21 cellular contexts compared by ENCODE assay signal in genomic region chr2:216679658-216680024, GRCh38. TPM values are rescaled to one million over a fixed set of nuclear protein-coding genes. Genes with fewer than 3 reads are reported as not detected.
A peak's percentile ranks its signal among the peaks of the same experiment; 100 is the strongest.
DNase-seq lines count a peak whose midpoint lies in the region; ATAC-seq, FAIRE-seq and TF ChIP-seq lines count a peak whose summit lies in the region.
"Had no signal": no experiment of that assay in that cellular context is flagged by ENCODE, and none has a peak within 500 bp of the region (broad histone marks: within the 10 kb centered on the region; RNA-seq: fewer than 3 reads in every experiment).

No MANE protein-coding gene starts in this region.

- intact Hi-C loops in K562 (cut with micrococcal nuclease) (loop anchor here (5.0 kb wide), 3 partner anchors 488 to 1033 kb away; no protein-coding TSS in a partner anchor), heart right ventricle (cut with DNase I) (loop anchor here in 8 of 10 donors (5.0 to 10.0 kb wide), 8 partner anchors 485 to 1078 kb away; no protein-coding TSS in a partner anchor)

- 0 out of 3 replicates have a peak, but pooled peaks have one; percentile 16 for ATAC-seq in K562
- ATAC-seq in heart right ventricle, result peak; percentile 75 to 90 (median 86)
- no peak for ATAC-seq in GM21526 (IDR thresholded peaks at IDR 0.05; ENCODE audit: low FRiP score, unreplicated experiment)
- ATAC-seq: activated CD8-positive, alpha-beta T cell treated with anti-CD3 and anti-CD28 coated beads, Interleukin-2, amount 10 ng/mL, durations not matched to agents 7 days and 5 days; left lobe of liver; natural killer cell had no signal

- peaks cover 76% of the 10 kb centered on the region for H3K4me1 Mint-ChIP-seq in nephron
- no peaks in the 10 kb centered on the region for H3K4me1 Mint-ChIP-seq in immature natural killer cell

- H3K9ac ChIP-seq in K562 (ENCODE audit: insufficient read depth in 1 of 2, low read depth in 2 of 2, low read length in 2 of 2), result no peak overlapping the region

- H3K27me3 Mint-ChIP-seq in nephron (ENCODE audit: low read depth), result peaks cover 9% of the 10 kb centered on the region
- peaks cover 2 to 11% (median 4%) of the 10 kb centered on the region in 3 donors for H3K27me3 Mint-ChIP-seq in immature natural killer cell (ENCODE audit: low read depth in 3 of 3)

- in situ Hi-C loops in K562 (cut with MboI), result loop anchor here (5.0 to 25.0 kb wide), 3 partner anchors 488 to 1033 kb away; no protein-coding TSS in a partner anchor

- peaks cover 17% of the 10 kb centered on the region in 2 experiments for H3K4me1 ChIP-seq in K562 (replicated peaks in 1 of 2; ENCODE audit: control insufficient read depth in 2 of 2, insufficient read depth in 2 of 2, low read length in 2 of 2)
- H3K4me1 ChIP-seq in heart right ventricle, result peaks cover 19 to 67% (median 53%) of the 10 kb centered on the region in 9 donors
- peaks cover 30% of the 10 kb centered on the region for H3K4me1 ChIP-seq in suprapubic skin

- 61% methylated on average over 5 of the region's 14 CpGs for WGBS in K562 (ENCODE audit: insufficient coverage, low coverage, missing lambda C conversion rate)
- WGBS in heart right ventricle, 2 donors, result 36 to 38% methylated on average over 14 of the region's 14 CpGs
- WGBS in suprapubic skin, result 79% methylated on average over 14 of the region's 14 CpGs

- H3K9me3 Mint-ChIP-seq in nephron, result no peaks in the 10 kb centered on the region
- no peaks in the 10 kb centered on the region for H3K9me3 Mint-ChIP-seq in immature natural killer cell
- H3K9me3 Mint-ChIP-seq: activated naive CD8-positive, alpha-beta T cell treated with anti-CD3 and anti-CD28 coated beads for 36 hours; natural killer cell; T-helper 1 cell treated with Interleukin-12 subunit alpha and Interleukin-12 subunit beta and Interleukin-4 antibody, amounts not matched to agents 30 μg/mL and 1 μg/mL, for 36 hours had no signal

- no peaks in the 10 kb centered on the region for H3K79me2 ChIP-seq in K562 (ENCODE audit: control insufficient read depth, insufficient read depth, low read length)

- H3K4me3 Mint-ChIP-seq in nephron (peak overlapping the region in 2 of 3 experiments; percentile 21 to 56), immature natural killer cell (no peak overlapping the region)
- H3K4me3 Mint-ChIP-seq: activated CD8-positive, alpha-beta T cell treated with anti-CD3 and anti-CD28 coated beads, Interleukin-2, amount 10 ng/mL, durations not matched to agents 7 days and 5 days; activated naive CD8-positive, alpha-beta T cell treated with anti-CD3 and anti-CD28 coated beads for 36 hours; natural killer cell; T-helper 1 cell treated with Interleukin-12 subunit alpha and Interleukin-12 subunit beta and Interleukin-4 antibody, amounts not matched to agents 30 μg/mL and 1 μg/mL, for 36 hours had no signal

- H3K27ac Mint-ChIP-seq in nephron, result peak overlapping the region; percentile 49 to 82 (median 60)
- H3K27ac Mint-ChIP-seq in immature natural killer cell, result no peak overlapping the region
- H3K27ac Mint-ChIP-seq: activated CD8-positive, alpha-beta T cell treated with anti-CD3 and anti-CD28 coated beads, Interleukin-2, amount 10 ng/mL, durations not matched to agents 7 days and 5 days; activated naive CD8-positive, alpha-beta T cell treated with anti-CD3 and anti-CD28 coated beads for 36 hours; natural killer cell; T-helper 1 cell treated with Interleukin-12 subunit alpha and Interleukin-12 subunit beta and Interleukin-4 antibody, amounts not matched to agents 30 μg/mL and 1 μg/mL, for 36 hours had no signal

- no peaks in the 10 kb centered on the region for H4K20me1 ChIP-seq in K562 (replicated peaks; ENCODE audit: control insufficient read depth, insufficient read depth, low read length)

- no peak overlapping the region for H3K4me2 ChIP-seq in K562 (ENCODE audit: insufficient read depth, low read length)

- H3K27me3 ChIP-seq in K562 (ENCODE audit: control insufficient read depth in 2 of 2, insufficient read depth in 2 of 2, low read length in 2 of 2), result peaks cover 0 to 14% of the 10 kb centered on the region in 2 experiments; a peak in 2 of 5 replicates
- peaks cover 0 to 4% (median 0%) of the 10 kb centered on the region in 7 donors for H3K27me3 ChIP-seq in heart right ventricle
- H3K27me3 ChIP-seq in suprapubic skin, result no peaks in the 10 kb centered on the region

- H3K27ac ChIP-seq in K562 (ENCODE audit: extremely low read depth, low read depth, low read length) (no peak overlapping the region), heart right ventricle (peak overlapping the region; percentile 64 to 93 (median 88)), suprapubic skin (peak overlapping the region; percentile 12)
- H3K27ac ChIP-seq: WERI-Rb-1 had no signal

- FAIRE-seq in K562 (lab: Jason Lieb, UNC), result no peak
- FAIRE-seq in GM12891 (lab: Jason Lieb, UNC), result no peak

- POLR2A ChIA-PET in K562 (lab: Yijun Ruan, JAX), result no interaction called here

- no peak for TF ChIP-seq RAD21 in K562 (CRISPR knock-in tag; conservative IDR thresholded peaks at IDR 0.05 in 1 of 2, IDR thresholded peaks at IDR 0.05 in 1 of 2)

- CTCF ChIA-PET in K562 (lab: Yijun Ruan, JAX; ENCODE audit: low intra/inter-chr PET ratio), result interaction anchor here (0.5 kb wide), 1 partner anchor 23 kb away, joined by 3 read pairs; no protein-coding TSS in a partner anchor

- no peak for DNase-seq in K562 (ENCODE audit: extremely low read depth in 1 of 4, low spot score in 3 of 4)
- peak; percentile 86 to 87 for DNase-seq in heart right ventricle
- DNase-seq in suprapubic skin (ENCODE audit: low spot score in 2 of 2), result no peak
- no peak for DNase-seq in immature natural killer cell
- DNase-seq in NCI-H2171 treated with DMSO at 0.1 percent for 48 hours (lab: John Stamatoyannopoulos, UW), result no peak
- DNase-seq in GM12891 (ENCODE audit: insufficient read length, low spot score), result no peak
- DNase-seq: activated CD8-positive, alpha-beta T cell treated with anti-CD3 and anti-CD28 coated beads, Interleukin-2, amount 10 ng/mL, durations not matched to agents 7 days and 5 days; activated naive CD8-positive, alpha-beta T cell treated with anti-CD3 and anti-CD28 coated beads for 36 hours; central memory CD4-positive, alpha-beta T cell; COR-L47; effector memory CD4-positive, alpha-beta T cell; natural killer cell; NCI-H2029 treated with DMSO at 0.1 percent for 48 hours; NCI-H510A treated with DMSO at 0.1 percent for 48 hours; SHP77 treated with DMSO at 0.1 percent for 48 hours; stimulated activated CD4-positive, alpha-beta T cell treated with anti-CD3 and anti-CD28 coated beads, Interleukin-1b, Interleukin-23, amount 100 ng/mL, for 48 hours; WERI-Rb-1 had no signal

- H2AFZ ChIP-seq in K562 (ENCODE audit: low read depth, low read length), result no peak overlapping the region

- BruUV-seq in K562 (replicated peaks; lab: Mats Ljungman, UMichigan), result no TSS peak

- no peaks in the 10 kb centered on the region for H3K9me1 ChIP-seq in K562 (ENCODE audit: control insufficient read depth, insufficient read depth, low read length)

- TF ChIP-seq EP300 in K562 (IDR thresholded peaks at IDR 0.05; ENCODE audit: low read length) (no peak), suprapubic skin (IDR thresholded peaks at IDR 0.05) (no peak)

- H3K4me3 ChIP-seq in K562, result no peak overlapping the region
- H3K4me3 ChIP-seq in heart right ventricle, result no peak overlapping the region
- no peak overlapping the region for H3K4me3 ChIP-seq in suprapubic skin

- TF ChIP-seq POLR2A in K562 (conservative IDR thresholded peaks at IDR 0.05) (no peak), suprapubic skin (IDR thresholded peaks at IDR 0.05) (no peak), GM12891 (IDR thresholded peaks at IDR 0.05; ENCODE audit: low read depth, low read length) (no peak)

- TF ChIP-seq CTCF in K562 (IDR thresholded peaks at IDR 0.05 in 2 of 3, conservative IDR thresholded peaks at IDR 0.05 in 1 of 3; ENCODE audit: insufficient read depth in 2 of 3, low read depth in 1 of 3, low read length in 3 of 3) (no peak), heart right ventricle (IDR thresholded peaks at IDR 0.05) (no peak), nephron (IDR thresholded peaks at IDR 0.05; ENCODE audit: unreplicated experiment in 3 of 3) (no peak), suprapubic skin (IDR thresholded peaks at IDR 0.05) (no peak)

- no peaks in the 10 kb centered on the region for H3K36me3 ChIP-seq in K562 (ENCODE audit: control insufficient read depth, insufficient read depth, low read length)
- peaks cover 0 to 55% (median 13%) of the 10 kb centered on the region in 9 donors for H3K36me3 ChIP-seq in heart right ventricle
- H3K36me3 ChIP-seq in suprapubic skin, result peaks cover 38% of the 10 kb centered on the region
- H3K36me3 ChIP-seq: WERI-Rb-1 had no signal

- no peaks in the 10 kb centered on the region for H3K9me3 ChIP-seq in K562 (replicated peaks; ENCODE audit: control insufficient read depth, insufficient read depth, low read depth, low read length)
- no peaks in the 10 kb centered on the region for H3K9me3 ChIP-seq in heart right ventricle
- no peaks in the 10 kb centered on the region for H3K9me3 ChIP-seq in suprapubic skin

- H3K36me3 Mint-ChIP-seq in nephron (ENCODE audit: low read depth) (peaks cover 89% of the 10 kb centered on the region), immature natural killer cell (no peaks in the 10 kb centered on the region)
- H3K36me3 Mint-ChIP-seq: activated naive CD8-positive, alpha-beta T cell treated with anti-CD3 and anti-CD28 coated beads for 36 hours; natural killer cell had no signal

RNA-seq across cellular contexts. Expression of gene IGFBP5, which starts 15.7 kb away (rescaled TPM):
- 0.05 TPM in 1 of 2 replicates, not detected in the other for total RNA-seq in K562 (2011; cell fraction: chromatin; rRNA removed; ENCODE audit: low replicate concordance)
- total RNA-seq in K562 (2011; cell fraction: nucleolus; rRNA removed), result 0.17 TPM in 1 of 2 replicates, not detected in the other
- 0.29 TPM in 1 of 2 replicates, not detected in the other for total RNA-seq in K562 (2011; cell fraction: nucleoplasm; rRNA removed)
- total RNA-seq in K562 (2014; rRNA removed) (not detected in 2 replicates), K562 (2014; rRNA removed; fragmentation: Illumina TruSeq; extraction: Trizol) (not detected in 2 replicates), K562 (2015; rRNA removed; fragmentation: Illumina TruSeq; extraction: Trizol) (not detected in 2 replicates), K562 (2021) (1.9 and 2.5 TPM in 2 replicates), heart right ventricle (100 to 1,000 TPM; 107 to 267 (median 162) TPM), suprapubic skin (100 to 1,000 TPM in 3 of 4 donors, 10 to 100 TPM in 1; 79.1 to 424 (median 163) TPM)
- polyA plus RNA-seq in K562 (2011; rRNA removed) (0.01 and 0.05 TPM in 2 replicates), K562 (2014; fragmentation: Illumina TruSeq; extraction: Trizol) (not detected in 2 replicates), K562 (2014; fragmentation: Nextera tagmentation; extraction: Ambion mirVana) (not detected), K562 (2014; rRNA removed) (0.03 and 0.49 TPM in 2 replicates), heart right ventricle (10 to 100 TPM; 67.1 to 70.6 TPM), immature natural killer cell (not detected)
- under 0.01 and 0.28 TPM in 2 replicates for polyA plus RNA-seq in K562 (2011; cell fraction: cytosol; rRNA removed)
- polyA plus RNA-seq in K562 (2011; cell fraction: nucleus; rRNA removed), result 0.01 and 0.40 TPM in 2 replicates
- polyA plus RNA-seq in K562 (2012), result 0.04 and 0.08 TPM in 2 replicates
- polyA minus RNA-seq in K562 (2011; rRNA and poly(A)+ RNA removed), result 0.03 and 0.04 TPM in 2 replicates
- polyA minus RNA-seq in K562 (2011; cell fraction: cytosol; rRNA and poly(A)+ RNA removed), result not detected in 2 replicates
- under 0.01 TPM in 1 of 2 replicates, not detected in the other for polyA minus RNA-seq in K562 (2011; cell fraction: nucleus; rRNA and poly(A)+ RNA removed)
- polyA plus RNA-seq in GM12891 (2012; ENCODE audit: low read depth, missing spikeins), result not detected
- total RNA-seq: activated naive CD8-positive, alpha-beta T cell treated with anti-CD3 and anti-CD28 coated beads for 36 hours; natural killer cell had no signal

RNA-seq across cellular contexts. Expression of gene IGFBP2, which starts 46.4 kb away (rescaled TPM):
- not detected in 2 replicates for total RNA-seq in K562 (2011; cell fraction: chromatin; rRNA removed; ENCODE audit: low replicate concordance)
- not detected in 2 replicates for total RNA-seq in K562 (2011; cell fraction: nucleolus; rRNA removed)
- total RNA-seq in K562 (2011; cell fraction: nucleoplasm; rRNA removed), result not detected in 2 replicates
- total RNA-seq in K562 (2014; rRNA removed) (not detected in 2 replicates), K562 (2014; rRNA removed; fragmentation: Illumina TruSeq; extraction: Trizol) (not detected in 2 replicates), K562 (2015; rRNA removed; fragmentation: Illumina TruSeq; extraction: Trizol) (0.23 TPM in 1 of 2 replicates, not detected in the other), K562 (2021) (0.85 and 0.93 TPM in 2 replicates), heart right ventricle (100 to 1,000 TPM in 6 of 10 donors, 10 to 100 TPM in 4; 26.0 to 361 (median 109) TPM), suprapubic skin (10 to 100 TPM in 3 of 4 donors, 1 to 10 TPM in 1; 7.5 to 28.3 (median 18.7) TPM)
- polyA plus RNA-seq in K562 (2011; rRNA removed) (not detected in 2 replicates), K562 (2014; fragmentation: Illumina TruSeq; extraction: Trizol) (not detected in 2 replicates), K562 (2014; fragmentation: Nextera tagmentation; extraction: Ambion mirVana) (not detected), K562 (2014; rRNA removed) (not detected in 2 replicates), heart right ventricle (100 to 1,000 TPM in 1 of 2 donors, 10 to 100 TPM in 1; 75.4 to 171 TPM), immature natural killer cell (under 1 TPM in 2 of 3 donors, not detected in 1; 0.66 to 0.70 TPM)
- 0.06 and 0.31 TPM in 2 replicates for polyA plus RNA-seq in K562 (2011; cell fraction: cytosol; rRNA removed)
- polyA plus RNA-seq in K562 (2011; cell fraction: nucleus; rRNA removed), result not detected in 2 replicates
- polyA plus RNA-seq in K562 (2012), result 0.29 and 0.76 TPM in 2 replicates
- not detected in 2 replicates for polyA minus RNA-seq in K562 (2011; rRNA and poly(A)+ RNA removed)
- not detected in 2 replicates for polyA minus RNA-seq in K562 (2011; cell fraction: cytosol; rRNA and poly(A)+ RNA removed)
- polyA minus RNA-seq in K562 (2011; cell fraction: nucleus; rRNA and poly(A)+ RNA removed), result not detected in 2 replicates
- 53.3 TPM for polyA plus RNA-seq in GM12891 (2012; ENCODE audit: low read depth, missing spikeins)

Comparison
In these comparisons a context has a peak if more than half of its experiments do, and no peak if none do; other contexts are left out.
1. DNase-seq: peak in heart right ventricle (2 of 2); none in K562 (0 of 4), suprapubic skin (0 of 2), immature natural killer cell (0 of 3), NCI-H2171 treated with DMSO at 0.1 percent for 48 hours (single experiment) and GM12891 (single experiment).
2. H3K27ac Mint-ChIP-seq: peak in nephron (3 of 3); none in immature natural killer cell (0 of 6).
3. H3K4me3 Mint-ChIP-seq: peak in nephron (2 of 3); none in immature natural killer cell (0 of 5).
4. RNA of gene IGFBP5, which starts 15.7 kb away (total RNA-seq): 79.1 to 424 TPM in suprapubic skin and 107 to 267 TPM in heart right ventricle; 0.05 to 2.5 TPM in K562; every median in the first group is over 10 times any median in the second.
5. RNA of gene IGFBP2, which starts 46.4 kb away (total RNA-seq): 26.0 to 361 TPM in heart right ventricle and 7.5 to 28.3 TPM in suprapubic skin; 0.23 to 0.93 TPM in K562; every median in the first group is over 4 times any median in the second.